In the genomic region with DNA sequence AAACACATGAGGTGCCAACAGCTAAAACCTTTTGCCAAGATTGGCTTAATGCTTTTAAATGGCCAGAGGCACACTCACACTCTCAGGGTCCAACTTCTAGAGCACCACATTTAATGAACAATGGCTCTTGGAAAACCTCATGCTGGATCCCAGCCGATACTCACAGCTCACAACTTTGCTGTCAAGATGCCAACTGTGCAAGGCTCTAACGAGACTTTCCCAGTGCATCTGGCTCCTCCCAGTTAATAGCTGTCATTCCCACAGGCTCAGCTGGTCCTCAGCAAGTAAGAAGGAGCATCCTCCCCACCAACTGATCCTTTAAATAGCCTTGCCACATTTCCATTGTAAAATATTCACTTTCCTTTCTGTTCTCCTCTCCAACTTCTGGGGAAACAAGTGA, we compare ENCODE assay signal across 19 cellular contexts. TPM values are rescaled to one million over a fixed set of nuclear protein-coding genes. Genes with fewer than 3 reads are reported as not detected.
DNase-seq lines count a peak whose midpoint lies in the region; ATAC-seq and TF ChIP-seq lines count a peak whose summit lies in the region.
"Had no signal": no experiment of that assay in that cellular context is flagged by ENCODE, and none has a peak within 500 bp of the region (broad histone marks: within the 10 kb centered on the region; RNA-seq: fewer than 3 reads in every experiment).

No MANE protein-coding gene starts in this region.

- H3K4me1 ChIP-seq in sigmoid colon (peaks cover 0 to 5% (median 0%) of the 10 kb centered on the region in 4 donors), SK-N-SH (ENCODE audit: control insufficient read depth in 1 of 2, insufficient read depth in 2 of 2, low read depth in 1 of 2, low read length in 1 of 2) (peaks cover 0 to 2% of the 10 kb centered on the region in 2 experiments; a peak in 2 of 4 replicates)

- no peaks in the 10 kb centered on the region for H3K36me3 Mint-ChIP-seq in type B pancreatic cell
- H3K36me3 Mint-ChIP-seq: activated CD8-positive, alpha-beta memory T cell treated with anti-CD3 and anti-CD28 coated beads, Interleukin-2, amount 10 ng/mL, durations not matched to agents 7 days and 5 days; CD4-positive, CD25-positive, alpha-beta regulatory T cell; stimulated activated naive B cell treated with anti-CD40 and anti-IgM and Interleukin-4, amounts not matched to agents 10 μg/mL and 1 μg/mL and 100 μg/mL, for 72 hours had no signal

- no peak for TF ChIP-seq CTCF in type B pancreatic cell (conservative IDR thresholded peaks at IDR 0.05)
- no peak for TF ChIP-seq CTCF in sigmoid colon (IDR thresholded peaks at IDR 0.05)
- TF ChIP-seq CTCF in SK-N-SH (IDR thresholded peaks at IDR 0.05): no peak

- H3K4me3 ChIP-seq in sigmoid colon (no peak overlapping the region), SK-N-SH (ENCODE audit: low read depth in 2 of 2, low read length in 1 of 2) (no peak overlapping the region)
- H3K4me3 ChIP-seq: tibial nerve had no signal

- CTCF ChIA-PET in SK-N-SH (lab: Yijun Ruan, JAX): interaction anchor here (0.7 to 1.6 kb wide), 5 partner anchors 19 to 244 kb away, joined by 3 to 6 read pairs (median 4); no protein-coding TSS in a partner anchor

- H3K9me3 Mint-ChIP-seq in type B pancreatic cell: no peaks in the 10 kb centered on the region

- no peak for TF ChIP-seq RAD21 in SK-N-SH (IDR thresholded peaks at IDR 0.05; ENCODE audit: low read length)

- peaks cover 11% of the 10 kb centered on the region for H3K4me1 Mint-ChIP-seq in type B pancreatic cell (ENCODE audit: unreplicated experiment)

- no peaks in the 10 kb centered on the region for H4K20me1 ChIP-seq in SK-N-SH (ENCODE audit: insufficient read depth)

- TF ChIP-seq EP300 in sigmoid colon (IDR thresholded peaks at IDR 0.05) (no peak), SK-N-SH (IDR thresholded peaks at IDR 0.05; ENCODE audit: borderline replicate concordance in 1 of 2, low read depth in 1 of 2, low read length in 1 of 2) (no peak)

- no peak overlapping the region for H3K27ac ChIP-seq in sigmoid colon
- no peak overlapping the region for H3K27ac ChIP-seq in SK-N-SH (ENCODE audit: low read depth in 2 of 2, low read length in 1 of 2)
- H3K27ac ChIP-seq: tibial nerve had no signal

- H3K9me2 ChIP-seq in SK-N-SH: no peaks in the 10 kb centered on the region

- no peak overlapping the region for H2AFZ ChIP-seq in SK-N-SH (ENCODE audit: low read depth)

- peaks cover 5% of the 10 kb centered on the region for H3F3A ChIP-seq in SK-N-SH (replicated peaks; ENCODE audit: insufficient read depth)

- no peak overlapping the region for H3K4me3 Mint-ChIP-seq in type B pancreatic cell
- H3K4me3 Mint-ChIP-seq: activated CD4-positive, alpha-beta T cell treated with anti-CD3 and anti-CD28 coated beads for 36 hours; activated CD8-positive, alpha-beta memory T cell treated with anti-CD3 and anti-CD28 coated beads, Interleukin-2, amount 10 ng/mL, durations not matched to agents 7 days and 5 days; CD4-positive, CD25-positive, alpha-beta regulatory T cell; stimulated activated naive B cell treated with anti-CD40 and anti-IgM and Interleukin-4, amounts not matched to agents 10 μg/mL and 1 μg/mL and 100 μg/mL, for 72 hours had no signal

- H3K9ac ChIP-seq in SK-N-SH: no peak overlapping the region

- POLR2A ChIA-PET in SK-N-SH (lab: Yijun Ruan, JAX): no interaction called here

- H3K79me2 ChIP-seq in SK-N-SH (ENCODE audit: insufficient read depth): no peaks in the 10 kb centered on the region

- intact Hi-C loops in left ventricle myocardium superior (cut with micrococcal nuclease) (no loop called here), sigmoid colon (cut with DNase I) (no loop called here)

- DNase-seq in NCI-H82 (lab: John Stamatoyannopoulos, UW): peak; percentile 19
- no peak for DNase-seq in NCI-H82 treated with DMSO at 0.1 percent for 48 hours (lab: John Stamatoyannopoulos, UW; ENCODE audit: unreplicated experiment)
- DNase-seq in dermis blood vessel endothelial cell: peak; percentile 75
- DNase-seq in left ventricle myocardium superior: no peak
- DNase-seq in type B pancreatic cell (ENCODE audit: extremely low spot score, unreplicated experiment): no peak
- no peak for DNase-seq in sigmoid colon
- DNase-seq in SK-N-SH: no peak
- DNase-seq in iPS-NIHi7 (ENCODE audit: extremely low spot score): no peak
- DNase-seq: activated CD4-positive, alpha-beta T cell treated with anti-CD3 and anti-CD28 coated beads for 36 hours; activated CD8-positive, alpha-beta memory T cell treated with anti-CD3 and anti-CD28 coated beads, Interleukin-2, amount 10 ng/mL, durations not matched to agents 7 days and 5 days; activated effector memory CD4-positive, alpha-beta T cell treated with Interleukin-2 at 50 U/mL for 16 hours; CD4-positive, CD25-positive, alpha-beta regulatory T cell; DMS79; effector memory CD4-positive, alpha-beta T cell; NCI-H1694; NCI-H526; retina; stimulated activated naive B cell treated with anti-CD40 and anti-IgM and Interleukin-4, amounts not matched to agents 10 μg/mL and 1 μg/mL and 100 μg/mL, for 72 hours had no signal

- H3K4me2 ChIP-seq in SK-N-SH: no peak overlapping the region

- peak; percentile 58 for ATAC-seq in left ventricle myocardium superior
- ATAC-seq: activated CD4-positive, alpha-beta T cell treated with anti-CD3 and anti-CD28 coated beads for 36 hours; activated CD8-positive, alpha-beta memory T cell treated with anti-CD3 and anti-CD28 coated beads, Interleukin-2, amount 10 ng/mL, durations not matched to agents 7 days and 5 days; stimulated activated naive B cell treated with anti-CD40 and anti-IgM and Interleukin-4, amounts not matched to agents 10 μg/mL and 1 μg/mL and 100 μg/mL, for 72 hours had no signal

- H3K27me3 ChIP-seq in sigmoid colon (no peaks in the 10 kb centered on the region), SK-N-SH (ENCODE audit: insufficient read depth) (no peaks in the 10 kb centered on the region)
- H3K27me3 ChIP-seq: tibial nerve had no signal

- WGBS in sigmoid colon, 2 donors: 32 to 49% methylated on average over 2 of the region's 2 CpGs
- WGBS in SK-N-SH (ENCODE audit: low lambda C conversion rate): 68% methylated on average over 2 of the region's 2 CpGs

- TF ChIP-seq POLR2A in sigmoid colon (IDR thresholded peaks at IDR 0.05): no peak

- no peaks in the 10 kb centered on the region for H3K9me3 ChIP-seq in sigmoid colon
- no peaks in the 10 kb centered on the region for H3K9me3 ChIP-seq in SK-N-SH

- H3K36me3 ChIP-seq in sigmoid colon (no peaks in the 10 kb centered on the region), SK-N-SH (replicated peaks in 1 of 2; ENCODE audit: control insufficient read depth in 1 of 2, insufficient read depth in 2 of 2, low read length in 1 of 2) (no peaks in the 10 kb centered on the region)

- H3K27me3 Mint-ChIP-seq in type B pancreatic cell: no peaks in the 10 kb centered on the region
- H3K27me3 Mint-ChIP-seq: stimulated activated naive B cell treated with anti-CD40 and anti-IgM and Interleukin-4, amounts not matched to agents 10 μg/mL and 1 μg/mL and 100 μg/mL, for 72 hours had no signal

- peak overlapping the region; percentile 25 for H3K27ac Mint-ChIP-seq in type B pancreatic cell
- H3K27ac Mint-ChIP-seq: activated CD4-positive, alpha-beta T cell treated with anti-CD3 and anti-CD28 coated beads for 36 hours; activated CD8-positive, alpha-beta memory T cell treated with anti-CD3 and anti-CD28 coated beads, Interleukin-2, amount 10 ng/mL, durations not matched to agents 7 days and 5 days; stimulated activated naive B cell treated with anti-CD40 and anti-IgM and Interleukin-4, amounts not matched to agents 10 μg/mL and 1 μg/mL and 100 μg/mL, for 72 hours had no signal

TF ChIP-seq in SK-N-SH, 30 proteins besides CTCF, POLR2A, EP300 and RAD21 (continues in another document):
- TF ChIP-seq, protein P1, sequence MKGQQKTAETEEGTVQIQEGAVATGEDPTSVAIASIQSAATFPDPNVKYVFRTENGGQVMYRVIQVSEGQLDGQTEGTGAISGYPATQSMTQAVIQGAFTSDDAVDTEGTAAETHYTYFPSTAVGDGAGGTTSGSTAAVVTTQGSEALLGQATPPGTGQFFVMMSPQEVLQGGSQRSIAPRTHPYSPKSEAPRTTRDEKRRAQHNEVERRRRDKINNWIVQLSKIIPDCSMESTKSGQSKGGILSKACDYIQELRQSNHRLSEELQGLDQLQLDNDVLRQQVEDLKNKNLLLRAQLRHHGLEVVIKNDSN (IDR thresholded peaks at IDR 0.05; ENCODE audit: borderline replicate concordance, low read depth): no peak
- TF ChIP-seq JUND (IDR thresholded peaks at IDR 0.05): no peak
- TF ChIP-seq CHD2 (IDR thresholded peaks at IDR 0.05; ENCODE audit: low read length, partially characterized antibody): no peak
- TF ChIP-seq RXRA (IDR thresholded peaks at IDR 0.05; ENCODE audit: borderline replicate concordance, low read depth): no peak
- TF ChIP-seq ELF1 (IDR thresholded peaks at IDR 0.05): no peak
- TF ChIP-seq SMC3 (IDR thresholded peaks at IDR 0.05; ENCODE audit: low read depth, low read length): no peak
- TF ChIP-seq, protein P2, sequence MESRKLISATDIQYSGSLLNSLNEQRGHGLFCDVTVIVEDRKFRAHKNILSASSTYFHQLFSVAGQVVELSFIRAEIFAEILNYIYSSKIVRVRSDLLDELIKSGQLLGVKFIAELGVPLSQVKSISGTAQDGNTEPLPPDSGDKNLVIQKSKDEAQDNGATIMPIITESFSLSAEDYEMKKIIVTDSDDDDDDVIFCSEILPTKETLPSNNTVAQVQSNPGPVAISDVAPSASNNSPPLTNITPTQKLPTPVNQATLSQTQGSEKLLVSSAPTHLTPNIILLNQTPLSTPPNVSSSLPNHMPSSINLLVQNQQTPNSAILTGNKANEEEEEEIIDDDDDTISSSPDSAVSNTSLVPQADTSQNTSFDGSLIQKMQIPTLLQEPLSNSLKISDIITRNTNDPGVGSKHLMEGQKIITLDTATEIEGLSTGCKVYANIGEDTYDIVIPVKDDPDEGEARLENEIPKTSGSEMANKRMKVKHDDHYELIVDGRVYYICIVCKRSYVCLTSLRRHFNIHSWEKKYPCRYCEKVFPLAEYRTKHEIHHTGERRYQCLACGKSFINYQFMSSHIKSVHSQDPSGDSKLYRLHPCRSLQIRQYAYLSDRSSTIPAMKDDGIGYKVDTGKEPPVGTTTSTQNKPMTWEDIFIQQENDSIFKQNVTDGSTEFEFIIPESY (IDR thresholded peaks at IDR 0.05; ENCODE audit: borderline replicate concordance, low read depth): no peak

RNA-seq across cellular contexts. Expression of gene FRMD4B, which starts 20.3 kb away (rescaled TPM):
- total RNA-seq in dermis blood vessel endothelial cell: 112 and 117 TPM in 2 replicates
- total RNA-seq in left ventricle myocardium superior: 14.0 TPM
- total RNA-seq in type B pancreatic cell (ENCODE audit: low replicate concordance): 37.4 and 38.7 TPM in 2 replicates
- total RNA-seq in sigmoid colon: 10 to 100 TPM; 11.5 to 16.6 (median 14.3) TPM
- polyA plus RNA-seq in sigmoid colon: 10 to 100 TPM in 2 of 3 donors, 1 to 10 TPM in 1; 8.2 to 21.5 (median 13.2) TPM
- 0.53 and 0.91 TPM in 2 replicates for polyA plus RNA-seq in SK-N-SH (2012; rRNA removed)
- 0.50 and 0.60 TPM in 2 replicates for polyA plus RNA-seq in SK-N-SH (2012; cell fraction: cytosol; rRNA removed)
- polyA plus RNA-seq in SK-N-SH (2012; cell fraction: nucleus; rRNA removed): 0.82 and 0.85 TPM in 2 replicates

Comparison
In these comparisons a context has a peak if more than half of its experiments do, and no peak if none do; other contexts are left out.
1. DNase-seq: peak in NCI-H82 (single experiment) and dermis blood vessel endothelial cell (single experiment); none in NCI-H82 treated with DMSO at 0.1 percent for 48 hours (single experiment), left ventricle myocardium superior (single experiment), type B pancreatic cell (single experiment), sigmoid colon (single experiment), SK-N-SH (single experiment) and iPS-NIHi7 (single experiment).